In the genomic region with DNA sequence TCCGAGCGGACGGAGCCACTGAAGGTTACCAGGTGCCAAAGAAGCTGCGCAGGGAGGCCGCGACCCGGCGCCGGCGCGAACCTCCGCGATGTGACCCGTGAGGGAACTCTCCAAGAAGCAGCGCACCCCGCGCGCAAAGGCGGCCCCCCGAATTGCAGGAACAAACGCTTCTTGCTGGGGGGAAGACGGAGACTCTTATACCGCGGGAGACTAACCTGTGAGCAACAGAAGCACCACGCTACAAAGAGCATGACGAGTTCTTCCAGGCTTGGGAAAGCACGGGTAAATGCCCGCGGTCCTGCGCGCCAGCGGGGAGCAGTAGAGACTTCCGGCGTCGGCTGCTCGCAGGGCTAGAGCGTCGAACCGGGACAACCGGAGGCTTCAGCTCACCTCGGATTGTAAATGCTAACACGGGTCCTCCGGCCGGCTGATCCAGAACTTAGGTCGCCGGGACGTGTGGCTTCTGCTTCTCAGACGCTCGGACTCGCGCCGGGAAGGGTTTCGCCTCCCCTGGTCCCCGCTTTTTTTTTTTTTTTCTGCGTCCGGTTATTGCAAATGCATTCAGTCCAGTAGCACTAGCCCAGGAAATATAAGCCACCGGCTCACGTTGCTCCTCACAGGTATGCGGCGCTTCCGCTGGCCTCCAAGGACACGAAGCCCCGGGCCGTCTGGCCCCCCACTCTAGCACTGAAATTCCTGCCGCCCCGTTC, we compare ENCODE assay signal across 1 cellular context.
A peak's percentile ranks its signal among the peaks of the same experiment; 100 is the strongest.
TF ChIP-seq lines count a peak whose summit lies in the region.

TSS of gene COA1 (minus strand) at position 310 of the 710 bp plus-strand sequence. CDS start 80,909 bp downstream, outside the sequence.

TF ChIP-seq in K562, 482 proteins besides CTCF, POLR2A, EP300 and RAD21 (continued from another document and continues in another):
- TF ChIP-seq, protein P1, sequence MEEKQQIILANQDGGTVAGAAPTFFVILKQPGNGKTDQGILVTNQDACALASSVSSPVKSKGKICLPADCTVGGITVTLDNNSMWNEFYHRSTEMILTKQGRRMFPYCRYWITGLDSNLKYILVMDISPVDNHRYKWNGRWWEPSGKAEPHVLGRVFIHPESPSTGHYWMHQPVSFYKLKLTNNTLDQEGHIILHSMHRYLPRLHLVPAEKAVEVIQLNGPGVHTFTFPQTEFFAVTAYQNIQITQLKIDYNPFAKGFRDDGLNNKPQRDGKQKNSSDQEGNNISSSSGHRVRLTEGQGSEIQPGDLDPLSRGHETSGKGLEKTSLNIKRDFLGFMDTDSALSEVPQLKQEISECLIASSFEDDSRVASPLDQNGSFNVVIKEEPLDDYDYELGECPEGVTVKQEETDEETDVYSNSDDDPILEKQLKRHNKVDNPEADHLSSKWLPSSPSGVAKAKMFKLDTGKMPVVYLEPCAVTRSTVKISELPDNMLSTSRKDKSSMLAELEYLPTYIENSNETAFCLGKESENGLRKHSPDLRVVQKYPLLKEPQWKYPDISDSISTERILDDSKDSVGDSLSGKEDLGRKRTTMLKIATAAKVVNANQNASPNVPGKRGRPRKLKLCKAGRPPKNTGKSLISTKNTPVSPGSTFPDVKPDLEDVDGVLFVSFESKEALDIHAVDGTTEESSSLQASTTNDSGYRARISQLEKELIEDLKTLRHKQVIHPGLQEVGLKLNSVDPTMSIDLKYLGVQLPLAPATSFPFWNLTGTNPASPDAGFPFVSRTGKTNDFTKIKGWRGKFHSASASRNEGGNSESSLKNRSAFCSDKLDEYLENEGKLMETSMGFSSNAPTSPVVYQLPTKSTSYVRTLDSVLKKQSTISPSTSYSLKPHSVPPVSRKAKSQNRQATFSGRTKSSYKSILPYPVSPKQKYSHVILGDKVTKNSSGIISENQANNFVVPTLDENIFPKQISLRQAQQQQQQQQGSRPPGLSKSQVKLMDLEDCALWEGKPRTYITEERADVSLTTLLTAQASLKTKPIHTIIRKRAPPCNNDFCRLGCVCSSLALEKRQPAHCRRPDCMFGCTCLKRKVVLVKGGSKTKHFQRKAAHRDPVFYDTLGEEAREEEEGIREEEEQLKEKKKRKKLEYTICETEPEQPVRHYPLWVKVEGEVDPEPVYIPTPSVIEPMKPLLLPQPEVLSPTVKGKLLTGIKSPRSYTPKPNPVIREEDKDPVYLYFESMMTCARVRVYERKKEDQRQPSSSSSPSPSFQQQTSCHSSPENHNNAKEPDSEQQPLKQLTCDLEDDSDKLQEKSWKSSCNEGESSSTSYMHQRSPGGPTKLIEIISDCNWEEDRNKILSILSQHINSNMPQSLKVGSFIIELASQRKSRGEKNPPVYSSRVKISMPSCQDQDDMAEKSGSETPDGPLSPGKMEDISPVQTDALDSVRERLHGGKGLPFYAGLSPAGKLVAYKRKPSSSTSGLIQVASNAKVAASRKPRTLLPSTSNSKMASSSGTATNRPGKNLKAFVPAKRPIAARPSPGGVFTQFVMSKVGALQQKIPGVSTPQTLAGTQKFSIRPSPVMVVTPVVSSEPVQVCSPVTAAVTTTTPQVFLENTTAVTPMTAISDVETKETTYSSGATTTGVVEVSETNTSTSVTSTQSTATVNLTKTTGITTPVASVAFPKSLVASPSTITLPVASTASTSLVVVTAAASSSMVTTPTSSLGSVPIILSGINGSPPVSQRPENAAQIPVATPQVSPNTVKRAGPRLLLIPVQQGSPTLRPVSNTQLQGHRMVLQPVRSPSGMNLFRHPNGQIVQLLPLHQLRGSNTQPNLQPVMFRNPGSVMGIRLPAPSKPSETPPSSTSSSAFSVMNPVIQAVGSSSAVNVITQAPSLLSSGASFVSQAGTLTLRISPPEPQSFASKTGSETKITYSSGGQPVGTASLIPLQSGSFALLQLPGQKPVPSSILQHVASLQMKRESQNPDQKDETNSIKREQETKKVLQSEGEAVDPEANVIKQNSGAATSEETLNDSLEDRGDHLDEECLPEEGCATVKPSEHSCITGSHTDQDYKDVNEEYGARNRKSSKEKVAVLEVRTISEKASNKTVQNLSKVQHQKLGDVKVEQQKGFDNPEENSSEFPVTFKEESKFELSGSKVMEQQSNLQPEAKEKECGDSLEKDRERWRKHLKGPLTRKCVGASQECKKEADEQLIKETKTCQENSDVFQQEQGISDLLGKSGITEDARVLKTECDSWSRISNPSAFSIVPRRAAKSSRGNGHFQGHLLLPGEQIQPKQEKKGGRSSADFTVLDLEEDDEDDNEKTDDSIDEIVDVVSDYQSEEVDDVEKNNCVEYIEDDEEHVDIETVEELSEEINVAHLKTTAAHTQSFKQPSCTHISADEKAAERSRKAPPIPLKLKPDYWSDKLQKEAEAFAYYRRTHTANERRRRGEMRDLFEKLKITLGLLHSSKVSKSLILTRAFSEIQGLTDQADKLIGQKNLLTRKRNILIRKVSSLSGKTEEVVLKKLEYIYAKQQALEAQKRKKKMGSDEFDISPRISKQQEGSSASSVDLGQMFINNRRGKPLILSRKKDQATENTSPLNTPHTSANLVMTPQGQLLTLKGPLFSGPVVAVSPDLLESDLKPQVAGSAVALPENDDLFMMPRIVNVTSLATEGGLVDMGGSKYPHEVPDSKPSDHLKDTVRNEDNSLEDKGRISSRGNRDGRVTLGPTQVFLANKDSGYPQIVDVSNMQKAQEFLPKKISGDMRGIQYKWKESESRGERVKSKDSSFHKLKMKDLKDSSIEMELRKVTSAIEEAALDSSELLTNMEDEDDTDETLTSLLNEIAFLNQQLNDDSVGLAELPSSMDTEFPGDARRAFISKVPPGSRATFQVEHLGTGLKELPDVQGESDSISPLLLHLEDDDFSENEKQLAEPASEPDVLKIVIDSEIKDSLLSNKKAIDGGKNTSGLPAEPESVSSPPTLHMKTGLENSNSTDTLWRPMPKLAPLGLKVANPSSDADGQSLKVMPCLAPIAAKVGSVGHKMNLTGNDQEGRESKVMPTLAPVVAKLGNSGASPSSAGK (IDR thresholded peaks at IDR 0.05) = peak; percentile 35; the same call in 1 of the 2 replicates
- TF ChIP-seq ZEB2 (IDR thresholded peaks at IDR 0.05) (no peak), RBM39 (optimal IDR thresholded peaks at IDR 0.05; ENCODE audit: low read depth, low read length) (no peak), ZNF699 (CRISPR knock-in tag; IDR thresholded peaks at IDR 0.05; ENCODE audit: insufficient replicate concordance) (no peak), ZNF76 (CRISPR knock-in tag; IDR thresholded peaks at IDR 0.05; ENCODE audit: borderline replicate concordance) (no peak), NELFE (IDR thresholded peaks at IDR 0.05; ENCODE audit: insufficient read depth, insufficient read length) (peak; percentile 30), U2AF2 (optimal IDR thresholded peaks at IDR 0.05; ENCODE audit: low read depth, low read length) (no peak), FOXA3 (CRISPR knock-in tag; conservative IDR thresholded peaks at IDR 0.05 in 1 of 2, IDR thresholded peaks at IDR 0.05 in 1 of 2) (no peak; a peak in 1 of 4 replicates), ZNF518B (CRISPR knock-in tag; IDR thresholded peaks at IDR 0.05) (no peak), PCBP2 (IDR thresholded peaks at IDR 0.05; ENCODE audit: low read depth, low read length, poor library complexity, severe bottlenecking) (no peak), ZNF589 (CRISPR knock-in tag; IDR thresholded peaks at IDR 0.05; ENCODE audit: low read depth) (no peak), ZBTB2 (IDR thresholded peaks at IDR 0.05) (peak; percentile 71; the same call in 1 of the 2 replicates), IRF2 (CRISPR knock-in tag; IDR thresholded peaks at IDR 0.05) (no peak), E2F1 (CRISPR knock-in tag; IDR thresholded peaks at IDR 0.05) (peak; percentile 51), TARDBP (IDR thresholded peaks at IDR 0.05) (no peak), SREBF1 (IDR thresholded peaks at IDR 0.05; ENCODE audit: borderline replicate concordance, low read depth, low read length) (0 out of 2 replicates have a peak, but pooled peaks have one; percentile 55), SRSF9 (IDR thresholded peaks at IDR 0.05; ENCODE audit: borderline replicate concordance, low read depth, low read length) (no peak), MEF2D (tag; conservative IDR thresholded peaks at IDR 0.05; ENCODE audit: low read depth) (no peak), MTA2 (IDR thresholded peaks at IDR 0.05; ENCODE audit: low read depth) (no peak), FOXP1 (CRISPR knock-in tag; IDR thresholded peaks at IDR 0.05) (peak; percentile 48; the same call in 1 of the 2 replicates), NR2F6 (CRISPR knock-in tag; IDR thresholded peaks at IDR 0.05) (no peak), PCBP1 (IDR thresholded peaks at IDR 0.05; ENCODE audit: low read depth, low read length, poor library complexity, severe bottlenecking) (no peak), TAF1 (IDR thresholded peaks at IDR 0.05; ENCODE audit: control insufficient read depth, extremely low read depth, insufficient read depth, low read length, severe bottlenecking) (peak; percentile 97), MYC (IDR thresholded peaks at IDR 0.05; ENCODE audit: low read depth, low read length) (peak; percentile 83), MYC (CRISPR knock-in tag; IDR thresholded peaks at IDR 0.05; ENCODE audit: borderline replicate concordance, low read depth) (no peak), ZNF282 (CRISPR knock-in tag; IDR thresholded peaks at IDR 0.05) (no peak), ELK1 (CRISPR knock-in tag; IDR thresholded peaks at IDR 0.05) (no peak)
- TF ChIP-seq, protein P2, sequence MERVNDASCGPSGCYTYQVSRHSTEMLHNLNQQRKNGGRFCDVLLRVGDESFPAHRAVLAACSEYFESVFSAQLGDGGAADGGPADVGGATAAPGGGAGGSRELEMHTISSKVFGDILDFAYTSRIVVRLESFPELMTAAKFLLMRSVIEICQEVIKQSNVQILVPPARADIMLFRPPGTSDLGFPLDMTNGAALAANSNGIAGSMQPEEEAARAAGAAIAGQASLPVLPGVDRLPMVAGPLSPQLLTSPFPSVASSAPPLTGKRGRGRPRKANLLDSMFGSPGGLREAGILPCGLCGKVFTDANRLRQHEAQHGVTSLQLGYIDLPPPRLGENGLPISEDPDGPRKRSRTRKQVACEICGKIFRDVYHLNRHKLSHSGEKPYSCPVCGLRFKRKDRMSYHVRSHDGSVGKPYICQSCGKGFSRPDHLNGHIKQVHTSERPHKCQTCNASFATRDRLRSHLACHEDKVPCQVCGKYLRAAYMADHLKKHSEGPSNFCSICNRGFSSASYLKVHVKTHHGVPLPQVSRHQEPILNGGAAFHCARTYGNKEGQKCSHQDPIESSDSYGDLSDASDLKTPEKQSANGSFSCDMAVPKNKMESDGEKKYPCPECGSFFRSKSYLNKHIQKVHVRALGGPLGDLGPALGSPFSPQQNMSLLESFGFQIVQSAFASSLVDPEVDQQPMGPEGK (CRISPR knock-in tag; IDR thresholded peaks at IDR 0.05; ENCODE audit: borderline replicate concordance) = no peak
- TF ChIP-seq, protein P3, sequence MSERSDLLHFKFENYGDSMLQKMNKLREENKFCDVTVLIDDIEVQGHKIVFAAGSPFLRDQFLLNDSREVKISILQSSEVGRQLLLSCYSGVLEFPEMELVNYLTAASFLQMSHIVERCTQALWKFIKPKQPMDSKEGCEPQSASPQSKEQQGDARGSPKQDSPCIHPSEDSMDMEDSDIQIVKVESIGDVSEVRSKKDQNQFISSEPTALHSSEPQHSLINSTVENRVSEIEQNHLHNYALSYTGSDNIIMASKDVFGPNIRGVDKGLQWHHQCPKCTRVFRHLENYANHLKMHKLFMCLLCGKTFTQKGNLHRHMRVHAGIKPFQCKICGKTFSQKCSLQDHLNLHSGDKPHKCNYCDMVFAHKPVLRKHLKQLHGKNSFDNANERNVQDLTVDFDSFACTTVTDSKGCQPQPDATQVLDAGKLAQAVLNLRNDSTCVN (CRISPR knock-in tag; IDR thresholded peaks at IDR 0.05) = no peak
